In the genomic region with DNA sequence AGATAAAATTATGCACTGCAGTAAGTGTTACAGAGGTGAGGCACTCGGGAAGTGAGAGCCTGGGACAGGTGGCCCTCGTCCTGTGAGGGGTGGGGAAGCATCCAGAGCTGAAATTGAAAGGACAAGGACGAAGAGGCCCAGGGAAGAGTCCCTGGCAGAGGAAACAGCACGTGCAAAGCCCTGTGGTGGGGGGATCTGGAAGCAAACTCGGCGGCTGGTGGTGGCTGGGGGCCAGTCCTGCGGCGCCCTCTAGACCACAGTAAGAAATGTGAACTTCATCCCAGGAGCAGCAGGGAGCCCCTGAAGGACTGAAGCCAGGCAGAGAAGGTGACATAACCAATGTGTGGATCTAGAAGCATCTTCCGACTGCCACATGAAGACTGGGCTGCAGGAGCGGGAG, we compare ENCODE assay signal across 29 cellular contexts. TPM values are rescaled to one million over a fixed set of nuclear protein-coding genes. Genes with fewer than 3 reads are reported as not detected.
DNase-seq lines count a peak whose midpoint lies in the region; ATAC-seq and TF ChIP-seq lines count a peak whose summit lies in the region.
"Had no signal": no experiment of that assay in that cellular context is flagged by ENCODE, and none has a peak within 500 bp of the region (broad histone marks: within the 10 kb centered on the region; RNA-seq: fewer than 3 reads in every experiment).

No MANE protein-coding gene starts in this region.

- no peaks in the 10 kb centered on the region for H3K36me3 Mint-ChIP-seq in activated T-cell treated with anti-CD3 and anti-CD28 coated beads, Interleukin-2, amount 50 U/mL, for 4 hours (ENCODE audit: insufficient read depth)

- peaks cover 9% of the 10 kb centered on the region for H3K9me3 Mint-ChIP-seq in activated T-cell treated with anti-CD3 and anti-CD28 coated beads, Interleukin-2, amount 50 U/mL, for 4 hours

- intact Hi-C loops in spleen (cut with DNase I; ENCODE audit: low total_unique reads), result no loop called here

- WGBS in spleen, 5 donors, result 62 to 74% (median 69%) methylated on average over 10 of the region's 10 CpGs

- H3K4me3 ChIP-seq in fibroblast of villous mesenchyme (ENCODE audit: low read depth, low read length) (no peak overlapping the region), spleen (no peak overlapping the region)
- H3K4me3 ChIP-seq: cardiac muscle cell, dorsolateral prefrontal cortex, gastrocnemius medialis, tibial artery had no signal

- peak; percentile 12 for DNase-seq in DMS 273 (lab: John Stamatoyannopoulos, UW; ENCODE audit: unreplicated experiment)
- DNase-seq in DMS 273 treated with DMSO at 0.1 percent for 48 hours (lab: John Stamatoyannopoulos, UW), result no peak
- DNase-seq in NCI-H69 (lab: John Stamatoyannopoulos, UW), result peak; percentile 4
- no peak for DNase-seq in fibroblast of villous mesenchyme (ENCODE audit: low read depth)
- peak; percentile 16 for DNase-seq in spleen
- DNase-seq in NCI-H128 (lab: John Stamatoyannopoulos, UW; ENCODE audit: unreplicated experiment), result no peak
- no peak for DNase-seq in activated T-cell treated with anti-CD3 and anti-CD28 coated beads, Interleukin-2, amount 50 U/mL, for 4 hours
- DNase-seq: activated CD8-positive, alpha-beta T cell treated with anti-CD3 and anti-CD28 coated beads, Interleukin-2, amount 10 ng/mL, durations not matched to agents 7 days and 5 days; activated naive CD4-positive, alpha-beta T cell treated with anti-CD3 and anti-CD28 coated beads for 36 hours; activated T-cell treated with anti-CD3 and anti-CD28 coated beads, Interleukin-2, amount 50 U/mL, for 1 hour; AML-193; amygdala; DMS79 treated with DMSO at 0.1 percent for 48 hours; erythroblast; naive thymus-derived CD8-positive, alpha-beta T cell; NCI-H187 treated with DMSO at 0.1 percent for 48 hours; NCI-H345; NK-92 treated with Interleukin-12 subunit alpha and Interleukin-12 subunit beta, amount 100 ng/mL, for 24 hours; SK-N-SH; stimulated activated naive CD4-positive, alpha-beta T cell had no signal

- H3K4me1 Mint-ChIP-seq in activated T-cell treated with anti-CD3 and anti-CD28 coated beads, Interleukin-2, amount 50 U/mL, for 4 hours (ENCODE audit: low read depth), result no peaks in the 10 kb centered on the region
- H3K4me1 Mint-ChIP-seq: naive thymus-derived CD8-positive, alpha-beta T cell had no signal

- no peaks in the 10 kb centered on the region for H3K27me3 ChIP-seq in spleen (replicated peaks in 1 of 7)
- H3K27me3 ChIP-seq: cardiac muscle cell, dorsolateral prefrontal cortex, gastrocnemius medialis, tibial artery had no signal

- ATAC-seq in GM21381 (IDR thresholded peaks at IDR 0.05; ENCODE audit: unreplicated experiment), result no peak
- no peak for ATAC-seq in activated T-cell treated with anti-CD3 and anti-CD28 coated beads, Interleukin-2, amount 50 U/mL, for 4 hours
- ATAC-seq: activated CD8-positive, alpha-beta T cell treated with anti-CD3 and anti-CD28 coated beads, Interleukin-2, amount 10 ng/mL, durations not matched to agents 7 days and 5 days; gastrocnemius medialis; naive thymus-derived CD8-positive, alpha-beta T cell had no signal

- H3K9me3 ChIP-seq in spleen, result peaks cover 0 to 23% (median 15%) of the 10 kb centered on the region in 8 donors

- H3K4me1 ChIP-seq in spleen, result no peaks in the 10 kb centered on the region
- H3K4me1 ChIP-seq: gastrocnemius medialis, tibial artery had no signal

- no peaks in the 10 kb centered on the region for H3K27me3 Mint-ChIP-seq in activated T-cell treated with anti-CD3 and anti-CD28 coated beads, Interleukin-2, amount 50 U/mL, for 4 hours (ENCODE audit: low read depth)

- peak; percentile 3 for TF ChIP-seq CTCF in fibroblast of villous mesenchyme (IDR thresholded peaks at IDR 0.05; ENCODE audit: insufficient read depth, low read depth, low read length)
- TF ChIP-seq CTCF in spleen (IDR thresholded peaks at IDR 0.05 in 8 of 11, conservative IDR thresholded peaks at IDR 0.05 in 3 of 11), result no peak

- no peak overlapping the region for H3K27ac ChIP-seq in spleen
- H3K27ac ChIP-seq: 22Rv1, cardiac muscle cell, dorsolateral prefrontal cortex, gastrocnemius medialis, RWPE1, tibial artery had no signal

- peaks cover 0 to 19% (median 0%) of the 10 kb centered on the region in 6 donors for H3K36me3 ChIP-seq in spleen
- H3K36me3 ChIP-seq: cardiac muscle cell had no signal

- TF ChIP-seq POLR2A in spleen (IDR thresholded peaks at IDR 0.05), result no peak

- no peak overlapping the region for H3K4me3 Mint-ChIP-seq in activated T-cell treated with anti-CD3 and anti-CD28 coated beads, Interleukin-2, amount 50 U/mL, for 4 hours
- H3K4me3 Mint-ChIP-seq: activated CD8-positive, alpha-beta T cell treated with anti-CD3 and anti-CD28 coated beads, Interleukin-2, amount 10 ng/mL, durations not matched to agents 7 days and 5 days; activated naive CD4-positive, alpha-beta T cell treated with anti-CD3 and anti-CD28 coated beads for 36 hours; naive thymus-derived CD8-positive, alpha-beta T cell; T-helper 2 cell treated with Interferon-gamma antibody and Interleukin-4, amounts not matched to agents 5 μg/mL and 100 μg/mL, for 36 hours had no signal

RNA-seq across cellular contexts. Expression of gene GRIP2, which starts 42.8 kb away (rescaled TPM):
- total RNA-seq in fibroblast of villous mesenchyme (0.64 and 1.7 TPM in 2 replicates), spleen (1 to 10 TPM in 6 of 7 donors, under 1 TPM in 1; 0.60 to 3.7 (median 1.2) TPM)
- 1 to 10 TPM in 1 of 3 donors, under 1 TPM in 2; 0.15 to 2.5 (median 0.52) TPM for polyA plus RNA-seq in spleen
- not detected for total RNA-seq in activated T-cell treated with anti-CD3 and anti-CD28 coated beads, Interleukin-2, amount 50 U/mL, for 4 hours
- total RNA-seq: activated CD8-positive, alpha-beta T cell treated with anti-CD3 and anti-CD28 coated beads, Interleukin-2, amount 10 ng/mL, durations not matched to agents 7 days and 5 days; activated naive CD4-positive, alpha-beta T cell treated with anti-CD3 and anti-CD28 coated beads for 36 hours; naive thymus-derived CD8-positive, alpha-beta T cell had no signal
- polyA plus RNA-seq: cardiac muscle cell; IgD-negative memory B cell; naive thymus-derived CD8-positive, alpha-beta T cell had no signal

Comparison
In these comparisons a context has a peak if more than half of its experiments do, and no peak if none do; other contexts are left out.
1. DNase-seq: peak in DMS 273 (single experiment), NCI-H69 (single experiment) and spleen (single experiment); none in DMS 273 treated with DMSO at 0.1 percent for 48 hours (single experiment), fibroblast of villous mesenchyme (single experiment), NCI-H128 (single experiment) and activated T-cell treated with anti-CD3 and anti-CD28 coated beads, Interleukin-2, amount 50 U/mL, for 4 hours (single experiment).